Comparison of ENCODE assay signal across 8 cellular contexts in the genomic region with DNA sequence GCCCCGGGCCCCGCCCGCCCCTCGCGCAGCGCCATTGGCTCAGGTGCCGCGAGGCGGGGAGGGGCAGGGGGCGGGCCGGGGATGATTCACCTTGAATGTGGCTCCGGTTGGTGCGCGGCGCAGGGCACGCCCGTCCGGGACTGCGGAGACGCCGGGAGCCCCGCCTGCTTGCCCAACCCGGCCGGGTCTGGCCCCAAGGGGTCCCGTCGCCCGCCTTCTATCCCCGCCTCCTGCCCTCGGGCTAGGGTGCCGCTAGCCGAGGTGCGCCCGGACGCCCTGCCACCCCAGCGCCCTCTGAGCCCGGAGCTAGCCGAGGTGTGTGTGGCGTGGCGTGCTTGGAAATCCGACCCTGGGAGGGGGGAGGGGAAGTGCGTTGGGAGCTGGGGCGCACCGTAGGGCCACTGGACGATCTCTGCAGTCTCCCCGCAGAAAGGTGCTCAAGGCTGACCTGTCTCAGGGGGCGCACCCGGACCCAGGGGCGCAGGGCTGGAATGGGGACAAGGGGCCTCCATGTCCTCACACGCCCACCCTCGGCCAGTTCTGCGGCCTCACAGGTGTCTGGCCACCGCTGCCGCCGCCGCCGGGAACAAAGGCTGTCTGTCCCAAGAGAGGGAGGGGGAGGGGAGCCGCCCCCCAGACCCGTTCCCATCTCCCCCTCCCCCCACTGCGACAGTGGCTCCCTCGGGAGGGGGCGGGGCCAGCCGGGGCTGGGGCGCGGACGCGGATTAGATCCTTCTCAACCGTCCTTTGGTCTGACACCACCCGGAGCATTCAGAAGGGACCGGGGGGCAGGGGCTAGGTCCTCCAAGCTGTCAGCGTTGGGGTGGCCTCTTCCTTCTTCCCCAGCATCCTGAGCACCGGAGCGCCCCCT.
DNase-seq lines count a peak whose midpoint lies in the region; ATAC-seq and TF ChIP-seq lines count a peak whose summit lies in the region.

No MANE protein-coding gene starts in this region.

- DNase-seq in Caco-2 (peak; percentile 96 to 97), NCI-H345 treated with DMSO at 0.1 percent for 48 hours (lab: John Stamatoyannopoulos, UW; ENCODE audit: unreplicated experiment) (peak; percentile 85), omental fat pad (ENCODE audit: low spot score) (peak; percentile 43), testis (peak; percentile 51)
- peak; percentile 79 to 81 for DNase-seq in activated CD4-positive, alpha-beta T cell treated with anti-CD3 and anti-CD28 coated beads, Interleukin-2, amount 50 U/mL, for 4 hours

- no peaks in the 10 kb centered on the region for H3K36me3 ChIP-seq in Caco-2 (ENCODE audit: control insufficient read depth, insufficient read depth, low read length)
- no peaks in the 10 kb centered on the region for H3K36me3 ChIP-seq in endocrine pancreas (ENCODE audit: control insufficient read depth, insufficient read depth, low read length)
- H3K36me3 ChIP-seq in testis (ENCODE audit: low read depth, missing control alignments) = no peaks in the 10 kb centered on the region

- peak overlapping the region; percentile 80 for H3K27ac Mint-ChIP-seq in Caco-2 (ENCODE audit: unreplicated experiment)

- H3K9ac ChIP-seq in endocrine pancreas (ENCODE audit: control insufficient read depth, insufficient read depth, low read length) = peak overlapping the region; percentile 38

- TSS peak; percentile 27 for BruUV-seq in Caco-2 (replicated peaks; lab: Mats Ljungman, UMichigan)

- intact Hi-C loops in Caco-2 (cut with micrococcal nuclease; ENCODE audit: unreplicated experiment) = loop anchor here (1.0 to 5.0 kb wide), 2 partner anchors 45 to 232 kb away; no protein-coding TSS in a partner anchor
- intact Hi-C loops in testis (cut with DNase I; ENCODE audit: low total_unique reads) = no loop called here

- POLR2A ChIA-PET in Caco-2 (lab: Charles Lee) = interaction anchor here (0.6 to 1.9 kb wide), 3 partner anchors 28 to 290 kb away, joined by 3 to 13 read pairs (median 4); partner anchors contain the start of gene KLHDC10

- no peak for TF ChIP-seq CTCF in Caco-2 (IDR thresholded peaks at IDR 0.05; ENCODE audit: insufficient read depth in 1 of 2, low read depth in 1 of 2, low read length in 1 of 2, severe bottlenecking in 1 of 2, unreplicated experiment in 1 of 2)
- TF ChIP-seq CTCF in omental fat pad (IDR thresholded peaks at IDR 0.05) = no peak
- no peak for TF ChIP-seq CTCF in testis (IDR thresholded peaks at IDR 0.05)

- H3K4me3 ChIP-seq in Caco-2 (ENCODE audit: low read depth, low read length) (peak overlapping the region; percentile 84), endocrine pancreas (ENCODE audit: control insufficient read depth, insufficient read depth, low read length) (no peak overlapping the region), testis (peak overlapping the region; percentile 19 to 55)

- WGBS in testis, 2 donors = 0 to 1% methylated on average over 5 to 45 of the region's 72 CpGs

- CTCF ChIA-PET in Caco-2 (lab: Charles Lee) = interaction anchor here (0.6 to 1.7 kb wide), 4 partner anchors 17 to 45 kb away, joined by 4 to 16 read pairs (median 6); no protein-coding TSS in a partner anchor

- no peaks in the 10 kb centered on the region for H3K27me3 ChIP-seq in Caco-2 (replicated peaks; ENCODE audit: control insufficient read depth, insufficient read depth, low read length)
- peaks cover 19% of the 10 kb centered on the region for H3K27me3 ChIP-seq in endocrine pancreas (ENCODE audit: control insufficient read depth, insufficient read depth, low read length)
- peaks cover 10% of the 10 kb centered on the region for H3K27me3 ChIP-seq in testis

- no peaks in the 10 kb centered on the region for H3K27me3 Mint-ChIP-seq in Caco-2 (ENCODE audit: insufficient read depth, unreplicated experiment)

- TF ChIP-seq POLR2A in testis (IDR thresholded peaks at IDR 0.05) = no peak

- ATAC-seq in HG02759 (IDR thresholded peaks at IDR 0.05; ENCODE audit: unreplicated experiment) (peak; percentile 51), omental fat pad (ENCODE audit: low FRiP score) (peak; percentile 59), GM19324 (IDR thresholded peaks at IDR 0.05; ENCODE audit: low FRiP score, unreplicated experiment) (no peak)

- H3K4me1 Mint-ChIP-seq in Caco-2 (ENCODE audit: low read depth, unreplicated experiment) = peaks cover 6% of the 10 kb centered on the region

- H3K9me3 ChIP-seq in Caco-2 (no peaks in the 10 kb centered on the region), endocrine pancreas (ENCODE audit: control insufficient read depth, low read length) (no peaks in the 10 kb centered on the region), testis (no peaks in the 10 kb centered on the region)

- H3K9me3 Mint-ChIP-seq in Caco-2 (ENCODE audit: unreplicated experiment) = no peaks in the 10 kb centered on the region

- no peak overlapping the region for H3K27ac ChIP-seq in testis

- peaks cover 8% of the 10 kb centered on the region for H3K36me3 Mint-ChIP-seq in Caco-2 (ENCODE audit: insufficient read depth, unreplicated experiment)

- peak overlapping the region; percentile 81 for H3K4me3 Mint-ChIP-seq in Caco-2 (ENCODE audit: unreplicated experiment)

- peaks cover 12% of the 10 kb centered on the region for H3K4me1 ChIP-seq in Caco-2
- no peaks in the 10 kb centered on the region for H3K4me1 ChIP-seq in endocrine pancreas (ENCODE audit: control insufficient read depth, insufficient read depth, low read length)
- H3K4me1 ChIP-seq in testis = peaks cover 21% of the 10 kb centered on the region

Comparison
In these comparisons a context has a peak if more than half of its experiments do, and no peak if none do; other contexts are left out.
1. DNase-seq: peak in every context shown above with its lines; median percentile 96 in Caco-2; 85 in NCI-H345 treated with DMSO at 0.1 percent for 48 hours; 80 in activated CD4-positive, alpha-beta T cell treated with anti-CD3 and anti-CD28 coated beads, Interleukin-2, amount 50 U/mL, for 4 hours; 51 in testis; 43 in omental fat pad.